Comparison of ENCODE assay signal across 8 cellular contexts in the genomic region with DNA sequence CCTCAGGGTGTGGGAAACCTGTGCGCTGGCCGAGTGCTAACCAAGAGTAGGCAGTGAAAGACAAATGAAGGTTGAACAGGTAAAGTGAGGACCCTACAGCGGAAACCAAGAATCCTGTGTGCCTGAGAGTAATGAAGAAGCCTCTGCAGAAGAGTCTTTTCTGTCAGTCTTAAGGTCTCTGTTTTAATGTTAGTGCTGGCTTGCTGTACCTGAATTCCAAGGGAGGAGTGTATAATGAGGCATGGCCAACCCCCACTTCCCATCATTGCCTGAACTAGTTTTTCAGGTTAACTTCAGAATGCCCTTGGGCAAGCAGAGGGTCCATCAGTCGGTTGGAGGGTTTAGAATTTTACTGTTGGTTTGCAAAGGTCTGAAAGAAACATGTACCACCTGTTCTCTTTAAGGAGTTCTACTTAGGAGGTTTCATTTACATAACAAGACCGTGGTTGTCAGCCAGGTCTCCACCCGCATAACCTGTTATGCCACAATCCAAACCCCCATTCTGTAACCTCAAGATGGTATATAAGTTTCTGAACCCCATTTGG. TPM values are rescaled to one million over a fixed set of nuclear protein-coding genes. Genes with fewer than 3 reads are reported as not detected.
DNase-seq lines count a peak whose midpoint lies in the region; ATAC-seq, FAIRE-seq and TF ChIP-seq lines count a peak whose summit lies in the region.

No MANE protein-coding gene starts in this region.

- TF ChIP-seq RAD21 in A549 (conservative IDR thresholded peaks at IDR 0.05 in 1 of 2, IDR thresholded peaks at IDR 0.05 in 1 of 2), result no peak

- H2AFZ ChIP-seq in keratinocyte (ENCODE audit: control insufficient read depth, low read length), result peak overlapping the region; percentile 88

- FAIRE-seq in A549 (lab: Jason Lieb, UNC) (no peak), keratinocyte (lab: Jason Lieb, UNC) (no peak)

- ATAC-seq in A549, result peak in 1 of 2 experiments; percentile 24; a peak in 5 of 6 replicates
- peak; percentile 37 for ATAC-seq in GM19023 (IDR thresholded peaks at IDR 0.05; ENCODE audit: unreplicated experiment)
- peak; percentile 31 for ATAC-seq in HG03280 (IDR thresholded peaks at IDR 0.05; ENCODE audit: unreplicated experiment)
- no peak for ATAC-seq in activated naive CD8-positive, alpha-beta T cell treated with anti-CD3 and anti-CD28 coated beads, Interleukin-2, amount 50 U/mL, for 24 hours

- CTCF ChIA-PET in A549 (lab: Yijun Ruan, JAX), result no interaction called here

- dilution Hi-C loops in keratinocyte (cut with MboI; ENCODE audit: extremely low pct_ligation_motif_present, low sequenced_read_pairs), result no loop called here

- DNase-seq in A549 (ENCODE audit: low read depth in 1 of 2, low spot score in 1 of 2), result no peak
- DNase-seq in activated naive CD8-positive, alpha-beta T cell treated with anti-CD3 and anti-CD28 coated beads, Interleukin-2, amount 50 U/mL, for 24 hours, result no peak
- no peak for DNase-seq in keratinocyte (ENCODE audit: low read depth, low spot score)
- no peak for DNase-seq in stimulated activated CD4-positive, alpha-beta T cell treated with anti-CD3 and anti-CD28 coated beads, Interleukin-1b, Interleukin-23, amount 100 ng/mL, for 48 hours
- no peak for DNase-seq in activated CD8-positive, alpha-beta memory T cell treated with anti-CD3 and anti-CD28 coated beads, Interleukin-2, amount 50 U/mL, for 4 hours

- TF ChIP-seq CTCF in A549 (IDR thresholded peaks at IDR 0.05) (no peak), keratinocyte (optimal IDR thresholded peaks at IDR 0.05 in 1 of 3, IDR thresholded peaks at IDR 0.05 in 1 of 3, conservative IDR thresholded peaks at IDR 0.05 in 1 of 3; ENCODE audit: extremely low read depth in 1 of 3, insufficient read depth in 2 of 3, low read length in 3 of 3) (no peak)

- H3K4me3 ChIP-seq in A549 (peak overlapping the region; percentile 78), keratinocyte (ENCODE audit: control insufficient read depth in 2 of 3, extremely low read depth in 1 of 3, insufficient read depth in 2 of 3, low read depth in 1 of 3, low read length in 3 of 3) (peak overlapping the region; percentile 88 to 98 (median 91))

- no peaks in the 10 kb centered on the region for H3K9me1 ChIP-seq in keratinocyte (ENCODE audit: control insufficient read depth, extremely low read depth, insufficient read depth, low read length)

- H3K9me3 ChIP-seq in A549 (peaks cover 1% of the 10 kb centered on the region; the same call in 2 of the 3 replicates), keratinocyte (ENCODE audit: control insufficient read depth, low read depth, low read length) (no peaks in the 10 kb centered on the region)

- POLR2A ChIA-PET in A549 (lab: Yijun Ruan, JAX), result interaction anchor here (1.6 kb wide), 1 partner anchor 31 kb away, joined by 7 read pairs; a partner anchor contains a TSS

- peaks cover 30% of the 10 kb centered on the region for H3K79me2 ChIP-seq in keratinocyte (ENCODE audit: control insufficient read depth, insufficient read depth, low read length)

- peak overlapping the region; percentile 90 for H3K27ac Mint-ChIP-seq in activated naive CD8-positive, alpha-beta T cell treated with anti-CD3 and anti-CD28 coated beads, Interleukin-2, amount 50 U/mL, for 24 hours

- peaks cover 6% of the 10 kb centered on the region for H3K27me3 Mint-ChIP-seq in activated naive CD8-positive, alpha-beta T cell treated with anti-CD3 and anti-CD28 coated beads, Interleukin-2, amount 50 U/mL, for 24 hours

- peaks cover 38% of the 10 kb centered on the region for H3K36me3 Mint-ChIP-seq in activated naive CD8-positive, alpha-beta T cell treated with anti-CD3 and anti-CD28 coated beads, Interleukin-2, amount 50 U/mL, for 24 hours (ENCODE audit: low read depth)

- peaks cover 9 to 16% of the 10 kb centered on the region in 2 experiments for H3K36me3 ChIP-seq in keratinocyte (ENCODE audit: control insufficient read depth in 2 of 2, extremely low read depth in 1 of 2, insufficient read depth in 2 of 2, low read length in 2 of 2)

- peaks cover 10% of the 10 kb centered on the region; the same call in 1 of the 3 replicates for H3K4me1 ChIP-seq in A549
- peaks cover 7% of the 10 kb centered on the region for H3K4me1 ChIP-seq in keratinocyte (ENCODE audit: control insufficient read depth, extremely low read depth, insufficient read depth, low read length)

- H3K4me3 Mint-ChIP-seq in activated naive CD8-positive, alpha-beta T cell treated with anti-CD3 and anti-CD28 coated beads, Interleukin-2, amount 50 U/mL, for 24 hours, result peak overlapping the region; percentile 98

- peaks cover 36% of the 10 kb centered on the region for H3K4me1 Mint-ChIP-seq in activated naive CD8-positive, alpha-beta T cell treated with anti-CD3 and anti-CD28 coated beads, Interleukin-2, amount 50 U/mL, for 24 hours

- no peak for TF ChIP-seq POLR2A in A549 (IDR thresholded peaks at IDR 0.05; ENCODE audit: low read length)

- H3K27ac ChIP-seq in A549 (peak overlapping the region; percentile 92 to 99), keratinocyte (ENCODE audit: control insufficient read depth, insufficient read depth, low read length) (peak overlapping the region; percentile 41), temporal lobe (ENCODE audit: low read depth, low read length) (peak overlapping the region; percentile 88)

- no peaks in the 10 kb centered on the region for H4K20me1 ChIP-seq in keratinocyte (ENCODE audit: control insufficient read depth, extremely low read depth, insufficient read depth, low read length)

- H3K27me3 ChIP-seq in keratinocyte (ENCODE audit: control insufficient read depth, extremely low read depth, insufficient read depth, low read length), result no peaks in the 10 kb centered on the region

- WGBS in A549 (ENCODE audit: missing lambda C conversion rate), result 18% methylated on average over 6 of the region's 6 CpGs

- H3K4me2 ChIP-seq in A549 (peak overlapping the region; percentile 92), keratinocyte (ENCODE audit: control insufficient read depth, extremely low read depth, insufficient read depth, low read depth, low read length) (peak overlapping the region; percentile 82)

- TF ChIP-seq EP300 in A549 (IDR thresholded peaks at IDR 0.05), result no peak

- H3K9ac ChIP-seq in keratinocyte (ENCODE audit: control insufficient read depth, extremely low read depth, insufficient read depth, low read length), result peak overlapping the region; percentile 88

- peaks cover 4% of the 10 kb centered on the region for H3K9me3 Mint-ChIP-seq in activated naive CD8-positive, alpha-beta T cell treated with anti-CD3 and anti-CD28 coated beads, Interleukin-2, amount 50 U/mL, for 24 hours

RNA-seq across cellular contexts. Expression of a gene that starts 0.6 kb away (rescaled TPM):
- polyA plus RNA-seq in A549 (2011; rRNA removed), result 84.0 and 90.0 TPM in 2 replicates
- 43.7 and 56.0 TPM in 2 replicates for polyA plus RNA-seq in A549 (2012; cell fraction: cytosol; rRNA removed)
- 32.6 and 44.5 TPM in 2 replicates for polyA plus RNA-seq in A549 (2012; cell fraction: nucleus; rRNA removed)
- polyA plus RNA-seq in A549 (2017; fragmentation: RNase III; extraction: RNeasy Plus Mini Kit Qiagen cat#74134 plus additional on column Dnase treatment), result 52.6 to 58.0 TPM (median 54.9 TPM) in 3 replicates
- 39.0 and 40.4 TPM in 2 replicates for polyA minus RNA-seq in A549 (2011; rRNA and poly(A)+ RNA removed)
- polyA plus RNA-seq in keratinocyte, result 75.0 to 103 TPM (median 80.1 TPM) in 3 replicates
- polyA plus RNA-seq in keratinocyte (2011; ENCODE audit: low read depth), result 38.1 TPM
- 73.6 and 94.9 TPM in 2 replicates for polyA plus RNA-seq in keratinocyte (2011; cell fraction: cytosol; rRNA removed)
- polyA plus RNA-seq in keratinocyte (2011; cell fraction: nucleus; rRNA removed), result 36.6 and 50.0 TPM in 2 replicates
- polyA plus RNA-seq in keratinocyte (2012; ENCODE audit: low replicate concordance), result 61.9 and 74.0 TPM in 2 replicates
- polyA minus RNA-seq in keratinocyte, result 35.5 to 59.0 TPM (median 35.7 TPM) in 3 replicates
- 55.2 TPM for polyA minus RNA-seq in keratinocyte (2011; cell fraction: cytosol; rRNA and poly(A)+ RNA removed)
- 12.0 and 16.7 TPM in 2 replicates for polyA minus RNA-seq in keratinocyte (2011; cell fraction: nucleus; rRNA and poly(A)+ RNA removed)
- total RNA-seq in temporal lobe, result 32.5 TPM

RNA-seq across cellular contexts. Expression of a gene that starts 30.9 kb away (rescaled TPM):
- polyA plus RNA-seq in A549 (2011; rRNA removed) (16.1 and 19.9 TPM in 2 replicates), A549 (2017; fragmentation: RNase III; extraction: RNeasy Plus Mini Kit Qiagen cat#74134 plus additional on column Dnase treatment) (11.8 to 12.3 TPM (median 12.2 TPM) in 3 replicates), keratinocyte (14.8 to 17.3 TPM (median 15.8 TPM) in 3 replicates)
- polyA plus RNA-seq in A549 (2012; cell fraction: cytosol; rRNA removed), result 39.0 and 49.9 TPM in 2 replicates
- polyA plus RNA-seq in A549 (2012; cell fraction: nucleus; rRNA removed), result 36.9 and 66.9 TPM in 2 replicates
- polyA minus RNA-seq in A549 (2011; rRNA and poly(A)+ RNA removed), result 15.8 and 15.9 TPM in 2 replicates
- polyA plus RNA-seq in keratinocyte (2011; ENCODE audit: low read depth), result 15.3 TPM
- polyA plus RNA-seq in keratinocyte (2011; cell fraction: cytosol; rRNA removed), result 10.2 and 12.1 TPM in 2 replicates
- 16.7 and 20.4 TPM in 2 replicates for polyA plus RNA-seq in keratinocyte (2011; cell fraction: nucleus; rRNA removed)
- 9.9 and 12.4 TPM in 2 replicates for polyA plus RNA-seq in keratinocyte (2012; ENCODE audit: low replicate concordance)
- 9.6 to 14.4 TPM (median 13.0 TPM) in 3 replicates for polyA minus RNA-seq in keratinocyte
- polyA minus RNA-seq in keratinocyte (2011; cell fraction: cytosol; rRNA and poly(A)+ RNA removed), result 8.4 TPM
- 5.1 and 10.5 TPM in 2 replicates for polyA minus RNA-seq in keratinocyte (2011; cell fraction: nucleus; rRNA and poly(A)+ RNA removed)
- 10.1 TPM for total RNA-seq in temporal lobe

RNA-seq across cellular contexts. Expression of a gene that starts 31.9 kb away (rescaled TPM):
- 296 and 306 TPM in 2 replicates for polyA plus RNA-seq in A549 (2011; rRNA removed)
- polyA plus RNA-seq in A549 (2012; cell fraction: cytosol; rRNA removed), result 342 and 359 TPM in 2 replicates
- polyA plus RNA-seq in A549 (2012; cell fraction: nucleus; rRNA removed), result 143 and 208 TPM in 2 replicates
- polyA plus RNA-seq in A549 (2017; fragmentation: RNase III; extraction: RNeasy Plus Mini Kit Qiagen cat#74134 plus additional on column Dnase treatment), result 265 to 300 TPM (median 267 TPM) in 3 replicates
- 100 and 101 TPM in 2 replicates for polyA minus RNA-seq in A549 (2011; rRNA and poly(A)+ RNA removed)
- 339 to 438 TPM (median 430 TPM) in 3 replicates for polyA plus RNA-seq in keratinocyte
- polyA plus RNA-seq in keratinocyte (2011; ENCODE audit: low read depth), result 94.6 TPM
- polyA plus RNA-seq in keratinocyte (2011; cell fraction: cytosol; rRNA removed), result 364 and 398 TPM in 2 replicates
- 242 and 315 TPM in 2 replicates for polyA plus RNA-seq in keratinocyte (2011; cell fraction: nucleus; rRNA removed)
- 214 and 257 TPM in 2 replicates for polyA plus RNA-seq in keratinocyte (2012; ENCODE audit: low replicate concordance)
- 66.2 to 278 TPM (median 255 TPM) in 3 replicates for polyA minus RNA-seq in keratinocyte
- polyA minus RNA-seq in keratinocyte (2011; cell fraction: cytosol; rRNA and poly(A)+ RNA removed), result 155 TPM
- 46.3 and 61.4 TPM in 2 replicates for polyA minus RNA-seq in keratinocyte (2011; cell fraction: nucleus; rRNA and poly(A)+ RNA removed)
- 127 TPM for total RNA-seq in temporal lobe

Comparison
In these comparisons a context has a peak if more than half of its experiments do, and no peak if none do; other contexts are left out.
1. H3K27ac ChIP-seq: peak in every context shown above with its lines; median percentile 96 in A549; 88 in temporal lobe; 41 in keratinocyte.